In the genomic region with DNA sequence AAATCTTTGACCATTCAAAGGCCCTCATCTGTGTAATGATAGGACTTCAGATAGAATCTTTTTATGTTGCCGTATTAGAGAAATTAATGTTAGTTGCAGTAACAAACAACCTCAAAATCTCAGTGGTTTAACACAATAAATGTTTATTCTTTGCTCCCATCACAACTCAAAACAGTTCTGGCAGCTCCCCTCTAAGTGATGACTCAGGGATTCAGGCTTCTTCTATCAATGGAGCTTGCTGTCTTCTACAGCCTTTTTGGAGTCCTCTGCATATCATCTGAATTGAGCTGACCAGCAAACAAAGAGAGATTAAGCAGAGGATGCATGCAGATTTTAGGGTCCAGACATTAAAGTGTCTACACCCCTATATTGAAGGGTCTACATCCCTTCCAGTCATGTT, we compare ENCODE assay signal across 11 cellular contexts. TPM values are rescaled to one million over a fixed set of nuclear protein-coding genes. Genes with fewer than 3 reads are reported as not detected.
DNase-seq lines count a peak whose midpoint lies in the region; ATAC-seq and TF ChIP-seq lines count a peak whose summit lies in the region.
"Had no signal": no experiment of that assay in that cellular context is flagged by ENCODE, and none has a peak within 500 bp of the region (broad histone marks: within the 10 kb centered on the region; RNA-seq: fewer than 3 reads in every experiment).

No MANE protein-coding gene starts in this region.

- H3K27me3 ChIP-seq in GM23338 (ENCODE audit: insufficient read depth): no peaks in the 10 kb centered on the region
- H3K27me3 ChIP-seq in WERI-Rb-1 (ENCODE audit: insufficient read depth, low read depth, severe bottlenecking): no peaks in the 10 kb centered on the region
- no peaks in the 10 kb centered on the region for H3K27me3 ChIP-seq in esophagus muscularis mucosa

- no peak for TF ChIP-seq EP300 in esophagus muscularis mucosa (IDR thresholded peaks at IDR 0.05)

- H3K36me3 Mint-ChIP-seq in GM23338 (ENCODE audit: low read depth) (no peaks in the 10 kb centered on the region; the same call in 2 of the 3 replicates), T-helper 17 cell (ENCODE audit: low read depth) (no peaks in the 10 kb centered on the region)

- H3K4me1 Mint-ChIP-seq in GM23338 (peaks cover 32% of the 10 kb centered on the region), T-helper 17 cell (no peaks in the 10 kb centered on the region)

- no peaks in the 10 kb centered on the region for H4K20me1 ChIP-seq in GM23338 (replicated peaks; ENCODE audit: insufficient read depth)

- no peaks in the 10 kb centered on the region for H3K9me3 Mint-ChIP-seq in GM23338
- H3K9me3 Mint-ChIP-seq: CD4-positive, alpha-beta T cell had no signal

- H3K36me3 ChIP-seq in GM23338 (ENCODE audit: insufficient read depth) (no peaks in the 10 kb centered on the region), WERI-Rb-1 (no peaks in the 10 kb centered on the region), esophagus muscularis mucosa (no peaks in the 10 kb centered on the region)

- no peak overlapping the region for H3K4me3 ChIP-seq in GM23338
- H3K4me3 ChIP-seq in WERI-Rb-1 (ENCODE audit: low read depth, low read length): no peak overlapping the region
- H3K4me3 ChIP-seq in esophagus muscularis mucosa: no peak overlapping the region

- H3K27ac ChIP-seq in GM23338 (ENCODE audit: low read depth): no peak overlapping the region
- H3K27ac ChIP-seq in WERI-Rb-1: peak overlapping the region; percentile 48
- no peak overlapping the region for H3K27ac ChIP-seq in esophagus muscularis mucosa (replicated peaks in 1 of 4)
- H3K27ac ChIP-seq: C4-2B had no signal

- no peak for TF ChIP-seq CTCF in GM23338 (conservative IDR thresholded peaks at IDR 0.05; ENCODE audit: low read depth in 2 of 2)
- no peak for TF ChIP-seq CTCF in WERI-Rb-1 (IDR thresholded peaks at IDR 0.05; ENCODE audit: low read depth, low read length)
- TF ChIP-seq CTCF in esophagus muscularis mucosa (IDR thresholded peaks at IDR 0.05): no peak

- H3K4me1 ChIP-seq in GM23338 (ENCODE audit: insufficient read depth) (peaks cover 16% of the 10 kb centered on the region; the same call in 1 of the 2 replicates), esophagus muscularis mucosa (no peaks in the 10 kb centered on the region)
- H3K4me1 ChIP-seq: Caco-2 had no signal

- intact Hi-C loops in esophagus muscularis mucosa (cut with DNase I): no loop called here

- H2AFZ ChIP-seq in GM23338: 0 out of 2 replicates have a peak overlapping the region, but pooled peaks have one; percentile 38

- H3K4me3 Mint-ChIP-seq in GM23338 (no peak overlapping the region), T-helper 17 cell (no peak overlapping the region)
- H3K4me3 Mint-ChIP-seq: CD4-positive, alpha-beta T cell had no signal

- no peak for TF ChIP-seq POLR2A in esophagus muscularis mucosa (IDR thresholded peaks at IDR 0.05; ENCODE audit: low read depth)

- ATAC-seq in GM23338 (no peak), T-helper 17 cell (no peak), HG03565 (IDR thresholded peaks at IDR 0.05; ENCODE audit: unreplicated experiment) (no peak), HG03025 (IDR thresholded peaks at IDR 0.05; ENCODE audit: low FRiP score, unreplicated experiment) (no peak)

- H3K27me3 Mint-ChIP-seq in GM23338 (ENCODE audit: insufficient read depth, low read depth, poor library complexity): peaks cover 4% of the 10 kb centered on the region
- H3K27me3 Mint-ChIP-seq in T-helper 17 cell: peaks cover 16% of the 10 kb centered on the region

- WGBS in esophagus muscularis mucosa: 100% methylated on average over 1 of the region's 1 CpG

- H3K27ac Mint-ChIP-seq in GM23338: no peak overlapping the region
- H3K27ac Mint-ChIP-seq in T-helper 17 cell: no peak overlapping the region
- H3K27ac Mint-ChIP-seq: CD4-positive, alpha-beta T cell had no signal

- peaks cover 18% of the 10 kb centered on the region for H3K9me2 ChIP-seq in GM23338 (ENCODE audit: insufficient read depth)

- no peak overlapping the region for H3K4me2 ChIP-seq in GM23338

- no peak for DNase-seq in GM23338 (ENCODE audit: low spot score)
- no peak for DNase-seq in WERI-Rb-1
- peak; percentile 7 for DNase-seq in esophagus muscularis mucosa (ENCODE audit: extremely low spot score)
- no peak for DNase-seq in T-helper 17 cell
- DNase-seq: AML-193; Caco-2; CD4-positive, alpha-beta T cell; HCEC 1CT had no signal

- no peaks in the 10 kb centered on the region for H3K9me3 ChIP-seq in WERI-Rb-1 (ENCODE audit: severe bottlenecking)
- H3K9me3 ChIP-seq in esophagus muscularis mucosa: no peaks in the 10 kb centered on the region
- H3K9me3 ChIP-seq in T-helper 17 cell (ENCODE audit: control insufficient read depth, low read length, poor library complexity, severe bottlenecking): no peaks in the 10 kb centered on the region
- H3K9me3 ChIP-seq: Caco-2 had no signal

- no peaks in the 10 kb centered on the region for H3F3A ChIP-seq in GM23338 (replicated peaks; ENCODE audit: low read depth)

- no peaks in the 10 kb centered on the region for H3K79me2 ChIP-seq in GM23338 (replicated peaks; ENCODE audit: insufficient read depth)

TF ChIP-seq in GM23338, 12 proteins besides CTCF, POLR2A, EP300 and RAD21 (continues in another document):
- TF ChIP-seq ZNF331 (CRISPR knock-in tag; IDR thresholded peaks at IDR 0.05; ENCODE audit: low read depth): no peak
- TF ChIP-seq STAT1 (IDR thresholded peaks at IDR 0.05; ENCODE audit: unreplicated experiment): no peak
- no peak for TF ChIP-seq ZNF114 (CRISPR knock-in tag; IDR thresholded peaks at IDR 0.05)
- no peak for TF ChIP-seq CREB1 (CRISPR knock-in tag; IDR thresholded peaks at IDR 0.05; ENCODE audit: low read depth)
- no peak for TF ChIP-seq EZH2phosphoT487 (IDR thresholded peaks at IDR 0.05; ENCODE audit: unreplicated experiment)
- TF ChIP-seq, protein P1, sequence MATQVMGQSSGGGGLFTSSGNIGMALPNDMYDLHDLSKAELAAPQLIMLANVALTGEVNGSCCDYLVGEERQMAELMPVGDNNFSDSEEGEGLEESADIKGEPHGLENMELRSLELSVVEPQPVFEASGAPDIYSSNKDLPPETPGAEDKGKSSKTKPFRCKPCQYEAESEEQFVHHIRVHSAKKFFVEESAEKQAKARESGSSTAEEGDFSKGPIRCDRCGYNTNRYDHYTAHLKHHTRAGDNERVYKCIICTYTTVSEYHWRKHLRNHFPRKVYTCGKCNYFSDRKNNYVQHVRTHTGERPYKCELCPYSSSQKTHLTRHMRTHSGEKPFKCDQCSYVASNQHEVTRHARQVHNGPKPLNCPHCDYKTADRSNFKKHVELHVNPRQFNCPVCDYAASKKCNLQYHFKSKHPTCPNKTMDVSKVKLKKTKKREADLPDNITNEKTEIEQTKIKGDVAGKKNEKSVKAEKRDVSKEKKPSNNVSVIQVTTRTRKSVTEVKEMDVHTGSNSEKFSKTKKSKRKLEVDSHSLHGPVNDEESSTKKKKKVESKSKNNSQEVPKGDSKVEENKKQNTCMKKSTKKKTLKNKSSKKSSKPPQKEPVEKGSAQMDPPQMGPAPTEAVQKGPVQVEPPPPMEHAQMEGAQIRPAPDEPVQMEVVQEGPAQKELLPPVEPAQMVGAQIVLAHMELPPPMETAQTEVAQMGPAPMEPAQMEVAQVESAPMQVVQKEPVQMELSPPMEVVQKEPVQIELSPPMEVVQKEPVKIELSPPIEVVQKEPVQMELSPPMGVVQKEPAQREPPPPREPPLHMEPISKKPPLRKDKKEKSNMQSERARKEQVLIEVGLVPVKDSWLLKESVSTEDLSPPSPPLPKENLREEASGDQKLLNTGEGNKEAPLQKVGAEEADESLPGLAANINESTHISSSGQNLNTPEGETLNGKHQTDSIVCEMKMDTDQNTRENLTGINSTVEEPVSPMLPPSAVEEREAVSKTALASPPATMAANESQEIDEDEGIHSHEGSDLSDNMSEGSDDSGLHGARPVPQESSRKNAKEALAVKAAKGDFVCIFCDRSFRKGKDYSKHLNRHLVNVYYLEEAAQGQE (IDR thresholded peaks at IDR 0.05; ENCODE audit: unreplicated experiment): no peak
- no peak for TF ChIP-seq EZH2 (IDR thresholded peaks at IDR 0.05; ENCODE audit: low read depth, unreplicated experiment)
- TF ChIP-seq JUNB (IDR thresholded peaks at IDR 0.05; ENCODE audit: unreplicated experiment): no peak
- TF ChIP-seq NANOG (IDR thresholded peaks at IDR 0.05; ENCODE audit: borderline replicate concordance): no peak

RNA-seq across cellular contexts. Expression of a gene that starts 59.1 kb away (rescaled TPM):
- total RNA-seq in GM23338 (2014; rRNA removed; shearing (Covaris generic)): 41.6 and 44.6 TPM in 2 replicates
- 15.7 and 19.4 TPM in 2 replicates for polyA plus RNA-seq in GM23338 (2016; fragmentation: Nextera tagmentation; extraction: Ambion mirVana)
- total RNA-seq in esophagus muscularis mucosa (10 to 100 TPM; 19.8 to 23.0 (median 21.2) TPM), T-helper 17 cell (10 to 100 TPM; 46.6 to 49.1 TPM)
